In the genomic region with DNA sequence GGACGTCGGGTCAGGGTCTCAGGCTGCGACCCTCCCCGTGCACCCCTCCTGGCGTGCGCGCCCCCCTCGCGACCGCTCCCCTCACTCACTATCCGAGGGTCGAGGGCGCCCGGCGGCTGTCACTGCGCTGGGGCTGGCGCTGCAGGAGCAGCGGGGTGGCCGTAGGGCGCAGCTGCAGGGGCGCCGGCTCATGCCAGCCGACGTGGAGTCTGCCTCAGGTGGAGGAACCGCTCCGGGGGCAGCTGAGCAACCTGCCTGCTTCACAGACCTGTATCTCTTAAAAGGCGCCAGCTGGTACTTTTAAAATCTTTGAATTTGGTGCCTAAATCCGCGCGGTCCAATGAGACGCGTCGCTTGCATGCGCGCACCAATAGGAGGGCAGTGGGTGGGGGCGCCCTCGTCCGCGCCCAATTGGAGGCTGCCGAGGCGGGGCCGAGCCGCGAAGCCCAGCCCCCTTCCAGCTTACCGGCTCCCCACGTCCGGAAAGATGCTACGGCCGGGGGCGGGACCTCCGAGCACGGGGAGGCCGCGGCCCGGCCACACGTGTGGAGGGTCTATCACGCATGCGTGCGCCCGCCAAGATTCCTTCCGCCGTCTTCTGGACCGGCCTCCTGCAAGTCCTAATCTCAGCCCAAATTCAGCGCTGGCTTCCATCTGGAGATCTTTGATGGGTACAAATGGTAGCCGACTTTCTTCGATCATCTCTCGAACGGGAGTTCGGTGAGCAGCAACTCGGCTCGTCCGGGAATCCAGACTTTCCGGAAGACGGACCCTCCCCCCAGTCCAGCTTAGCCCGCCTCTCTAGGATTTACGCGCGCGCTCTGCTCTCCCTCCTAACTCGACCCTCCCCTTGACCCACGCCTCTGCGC, we compare ENCODE assay signal across 8 cellular contexts. TPM values are rescaled to one million over a fixed set of nuclear protein-coding genes. Genes with fewer than 3 reads are reported as not detected.
A peak's percentile ranks its signal among the peaks of the same experiment; 100 is the strongest.
DNase-seq lines count a peak whose midpoint lies in the region; ATAC-seq, FAIRE-seq and TF ChIP-seq lines count a peak whose summit lies in the region.

A gene with protein sequence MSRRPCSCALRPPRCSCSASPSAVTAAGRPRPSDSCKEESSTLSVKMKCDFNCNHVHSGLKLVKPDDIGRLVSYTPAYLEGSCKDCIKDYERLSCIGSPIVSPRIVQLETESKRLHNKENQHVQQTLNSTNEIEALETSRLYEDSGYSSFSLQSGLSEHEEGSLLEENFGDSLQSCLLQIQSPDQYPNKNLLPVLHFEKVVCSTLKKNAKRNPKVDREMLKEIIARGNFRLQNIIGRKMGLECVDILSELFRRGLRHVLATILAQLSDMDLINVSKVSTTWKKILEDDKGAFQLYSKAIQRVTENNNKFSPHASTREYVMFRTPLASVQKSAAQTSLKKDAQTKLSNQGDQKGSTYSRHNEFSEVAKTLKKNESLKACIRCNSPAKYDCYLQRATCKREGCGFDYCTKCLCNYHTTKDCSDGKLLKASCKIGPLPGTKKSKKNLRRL (minus strand): TSS at position 274 of the 869 bp plus-strand sequence. CDS start 82 bp downstream, at position 192.

- H3K36me3 ChIP-seq in HUES64 (ENCODE audit: insufficient read depth, low read length) (peaks cover 34% of the 10 kb centered on the region), OCI-LY1 (ENCODE audit: insufficient read depth, low read length) (peaks cover 72% of the 10 kb centered on the region), mesodermal cell (ENCODE audit: control insufficient read depth, insufficient read depth, low read length) (peaks cover 28% of the 10 kb centered on the region)

- ATAC-seq in GM21447 (IDR thresholded peaks at IDR 0.05; ENCODE audit: unreplicated experiment) = peak; percentile 73

- no peaks in the 10 kb centered on the region for H3K9me3 Mint-ChIP-seq in Calu3 (ENCODE audit: low read depth, unreplicated experiment)

- no peaks in the 10 kb centered on the region for H3K9me3 ChIP-seq in HUES64 (ENCODE audit: insufficient read depth, low read depth, low read length)
- H3K9me3 ChIP-seq in OCI-LY1 (ENCODE audit: low read length) = no peaks in the 10 kb centered on the region
- H3K9me3 ChIP-seq in mesodermal cell (ENCODE audit: control insufficient read depth, low read length) = no peaks in the 10 kb centered on the region

- peaks cover 25% of the 10 kb centered on the region for H3K4me1 Mint-ChIP-seq in Calu3 (ENCODE audit: low read depth, unreplicated experiment)

- peak within 1 kb of the TSS; percentile 91 for H3K4me3 Mint-ChIP-seq in Calu3 (ENCODE audit: low read depth, unreplicated experiment)

- no peak within 1 kb of the TSS for H2AFZ ChIP-seq in OCI-LY1 (ENCODE audit: low read length)

- no TSS peak for BruUV-seq in Calu3 (replicated peaks; lab: Mats Ljungman, UMichigan)

- no peaks in the 10 kb centered on the region for H3K27me3 ChIP-seq in HUES64 (ENCODE audit: insufficient read depth, low read length)
- no peaks in the 10 kb centered on the region for H3K27me3 ChIP-seq in OCI-LY1 (ENCODE audit: insufficient read depth, low read length)

- no peaks in the 10 kb centered on the region for H4K20me1 ChIP-seq in OCI-LY1 (ENCODE audit: insufficient read depth, low read length)

- TF ChIP-seq CTCF in Calu3 (IDR thresholded peaks at IDR 0.05; ENCODE audit: unreplicated experiment) (no peak), OCI-LY1 (IDR thresholded peaks at IDR 0.05; ENCODE audit: low read length) (no peak)

- H3K36me3 Mint-ChIP-seq in Calu3 (ENCODE audit: insufficient read depth, unreplicated experiment) = peaks cover 48% of the 10 kb centered on the region

- H3K9ac ChIP-seq in HUES64 (ENCODE audit: low read depth, low read length) = peak within 1 kb of the TSS; percentile 93
- H3K9ac ChIP-seq in OCI-LY1 (ENCODE audit: low read length) = peak within 1 kb of the TSS; percentile 99

- no peaks in the 10 kb centered on the region for H3K27me3 Mint-ChIP-seq in Calu3 (ENCODE audit: unreplicated experiment)

- intact Hi-C loops in Calu3 (cut with micrococcal nuclease; ENCODE audit: unreplicated experiment) = no loop called here

- peak within 1 kb of the TSS; percentile 90 for H3K4me3 ChIP-seq in HUES64 (ENCODE audit: low read length)
- peak within 1 kb of the TSS; percentile 99 for H3K4me3 ChIP-seq in OCI-LY1 (ENCODE audit: low read depth, low read length, poor library complexity, severe bottlenecking)
- H3K4me3 ChIP-seq in mesodermal cell (ENCODE audit: extremely low read depth, insufficient read depth, low read length, poor library complexity, severe bottlenecking) = peak within 1 kb of the TSS; percentile 95

- H3K4me1 ChIP-seq in HUES64 (ENCODE audit: insufficient read depth, low read length) (peaks cover 37% of the 10 kb centered on the region), OCI-LY1 (ENCODE audit: insufficient read depth, low read length, severe bottlenecking) (peaks cover 42% of the 10 kb centered on the region), mesodermal cell (ENCODE audit: control insufficient read depth, insufficient read depth, low read length, poor library complexity, severe bottlenecking) (no peaks in the 10 kb centered on the region)

- H3K27ac ChIP-seq in HUES64 (ENCODE audit: low read depth, low read length) = peak within 1 kb of the TSS; percentile 80
- H3K27ac ChIP-seq in OCI-LY1 (ENCODE audit: low read depth, low read length, poor library complexity, severe bottlenecking) = peak within 1 kb of the TSS; percentile 91
- peak within 1 kb of the TSS; percentile 89 for H3K27ac ChIP-seq in mesodermal cell (ENCODE audit: low read depth, low read length, severe bottlenecking)

- CTCF ChIA-PET in Calu3 (lab: Charles Lee) = interaction anchor here (0.6 to 0.8 kb wide), 2 partner anchors 29 to 886 kb away, joined by 3 read pairs; no protein-coding TSS in a partner anchor

- H3K79me2 ChIP-seq in OCI-LY1 (ENCODE audit: insufficient read depth, low read length) = peaks cover 81% of the 10 kb centered on the region

- DNase-seq in Calu3 = peak; percentile 95
- DNase-seq in activated CD8-positive, alpha-beta memory T cell treated with anti-CD3 and anti-CD28 coated beads, Interleukin-2, amount 50 U/mL, for 4 hours = peak; percentile 97
- DNase-seq in stimulated activated CD8-positive, alpha-beta memory T cell treated with anti-CD3 and anti-CD28 coated beads, Interleukin-15, amount 100 ng/mL, for 4 hours (ENCODE audit: low read depth in 2 of 2) = peak; percentile 96 to 98

- no peaks in the 10 kb centered on the region for H3K9me2 ChIP-seq in OCI-LY1 (ENCODE audit: low read depth, low read length)

- under 1% methylated on average over 82 of the region's 82 CpGs for WGBS in HUES64
- 0% methylated on average over 57 to 61 of the region's 82 CpGs for WGBS in mesodermal cell (ENCODE audit: insufficient coverage in 2 of 2), 2 experiments

- H3F3A ChIP-seq in OCI-LY1 (ENCODE audit: insufficient read depth, low read length) = no peaks in the 10 kb centered on the region

- peak within 1 kb of the TSS; percentile 97 for H3K4me2 ChIP-seq in OCI-LY1 (ENCODE audit: low read length)

- peak within 1 kb of the TSS; percentile 92 for H3K27ac Mint-ChIP-seq in Calu3 (ENCODE audit: unreplicated experiment)

- FAIRE-seq in endometrium (lab: Jason Lieb, UNC) = peak; percentile 70

RNA-seq across cellular contexts. Expression of the gene that starts here (rescaled TPM):
- 17.6 and 21.1 TPM in 2 replicates for total RNA-seq in Calu3 (2022)
- polyA plus RNA-seq in HUES64 (2013, experiment 1 of 2) = 44.3 TPM
- 51.1 TPM for polyA plus RNA-seq in HUES64 (2013, experiment 2 of 2)
- 30.6 TPM for polyA plus RNA-seq in mesodermal cell (2013, experiment 1 of 2)
- polyA plus RNA-seq in mesodermal cell (2013, experiment 2 of 2) = 33.0 TPM

Comparison
In these comparisons a context has a peak if more than half of its experiments do, and no peak if none do; other contexts are left out.
1. Peak in every context shown above with its lines: DNase-seq, ATAC-seq, H3K4me3 ChIP-seq and H3K27ac ChIP-seq.